9 cellular contexts compared by ENCODE assay signal in genomic region chr1:68232354-68233148, GRCh38. TPM values are rescaled to one million over a fixed set of nuclear protein-coding genes. Genes with fewer than 3 reads are reported as not detected.
DNase-seq lines count a peak whose midpoint lies in the region; ATAC-seq, FAIRE-seq and TF ChIP-seq lines count a peak whose summit lies in the region.
"Had no signal": no experiment of that assay in that cellular context is flagged by ENCODE, and none has a peak within 500 bp of the region (broad histone marks: within the 10 kb centered on the region; RNA-seq: fewer than 3 reads in every experiment).

TSS of gene WLS (minus strand) at chr1:68232523. CDS start at chr1:68232299, 224 bp downstream.

- H2AFZ ChIP-seq in PC-3 (ENCODE audit: low read length): peak within 1 kb of the TSS; percentile 91

- POLR2A ChIA-PET in PC-3 (lab: Charles Lee; ENCODE audit: unreplicated experiment): interaction anchor here (0.6 to 0.7 kb wide), 3 partner anchors 53 to 145 kb away, joined by 4 to 8 read pairs (median 4); no protein-coding TSS in a partner anchor

- no peaks in the 10 kb centered on the region for H3K27me3 ChIP-seq in HAP-1 (ENCODE audit: low read depth)
- no peaks in the 10 kb centered on the region for H3K27me3 ChIP-seq in PC-3 (ENCODE audit: low read length)
- H3K27me3 ChIP-seq in right lobe of liver: no peaks in the 10 kb centered on the region
- peaks cover 0 to 5% (median 0%) of the 10 kb centered on the region in 3 donors for H3K27me3 ChIP-seq in stomach

- 6% methylated on average over 33 of the region's 41 CpGs for WGBS in right lobe of liver (ENCODE audit: insufficient coverage, low coverage, low lambda C conversion rate, missing lambda C conversion rate)
- 1 to 2% (median 1%) methylated on average over 37 to 41 of the region's 41 CpGs for WGBS in stomach, 5 donors

- FAIRE-seq in A204.1 (lab: Jason Lieb, UNC): peak; percentile 21
- FAIRE-seq: GM12878 had no signal

- no peaks in the 10 kb centered on the region for H3K36me3 ChIP-seq in HAP-1 (replicated peaks)
- H3K36me3 ChIP-seq in PC-3 (ENCODE audit: low read depth, low read length): no peaks in the 10 kb centered on the region
- no peaks in the 10 kb centered on the region for H3K36me3 ChIP-seq in right lobe of liver
- no peaks in the 10 kb centered on the region for H3K36me3 ChIP-seq in stomach

- H3K27ac ChIP-seq in PC-3 (ENCODE audit: low read length): no peak within 1 kb of the TSS
- H3K27ac ChIP-seq in right lobe of liver: peak within 1 kb of the TSS; percentile 35 to 62 (median 55)
- H3K27ac ChIP-seq in stomach: peak within 1 kb of the TSS; percentile 88 to 92 (median 91)

- H3K4me3 ChIP-seq in HAP-1 (peak within 1 kb of the TSS; percentile 71), PC-3 (ENCODE audit: low read length) (peak within 1 kb of the TSS; percentile 93), right lobe of liver (peak within 1 kb of the TSS; percentile 51 to 67 (median 60)), stomach (peak within 1 kb of the TSS; percentile 69 to 76 (median 75))
- H3K4me3 ChIP-seq: GM12878 had no signal

- no peaks in the 10 kb centered on the region for H3K9me2 ChIP-seq in PC-3 (replicated peaks; ENCODE audit: low read length)

- H3K4me1 ChIP-seq in HAP-1 (peaks cover 39% of the 10 kb centered on the region), PC-3 (ENCODE audit: insufficient read depth, low read length) (peaks cover 25% of the 10 kb centered on the region; the same call in 1 of the 2 replicates), right lobe of liver (peaks cover 0 to 11% (median 0%) of the 10 kb centered on the region in 4 donors), stomach (peaks cover 0 to 36% (median 30%) of the 10 kb centered on the region in 4 donors)

- no peaks in the 10 kb centered on the region for H3K9me3 ChIP-seq in HAP-1
- no peaks in the 10 kb centered on the region for H3K9me3 ChIP-seq in PC-3 (ENCODE audit: low read length)
- H3K9me3 ChIP-seq in right lobe of liver: no peaks in the 10 kb centered on the region
- no peaks in the 10 kb centered on the region for H3K9me3 ChIP-seq in stomach

- no peak for TF ChIP-seq EP300 in stomach (IDR thresholded peaks at IDR 0.05)

- no TSS peak for BruUV-seq in PC-3 (replicated peaks; lab: Mats Ljungman, UMichigan)

- ATAC-seq in PC-3: peak; percentile 75
- ATAC-seq in right lobe of liver: peak; percentile 81 to 89 (median 88)
- no peak for ATAC-seq in GM21381 (IDR thresholded peaks at IDR 0.05; ENCODE audit: unreplicated experiment)
- ATAC-seq: GM12878 had no signal

- intact Hi-C loops in PC-3 (cut with micrococcal nuclease): loop anchor here (1.0 to 5.0 kb wide), 4 partner anchors 34 to 112 kb away; no protein-coding TSS in a partner anchor
- intact Hi-C loops in right lobe of liver (cut with DNase I): no loop called here
- intact Hi-C loops in stomach (cut with DNase I; ENCODE audit: low total_unique reads): loop anchor here (10.0 kb wide), 2 partner anchors 68 to 108 kb away; no protein-coding TSS in a partner anchor

- peak within 1 kb of the TSS; percentile 81 for H3K9ac ChIP-seq in PC-3 (ENCODE audit: low read length)

- no peaks in the 10 kb centered on the region for H4K20me1 ChIP-seq in PC-3 (ENCODE audit: low read length)

- TF ChIP-seq CTCF in PC-3 (conservative IDR thresholded peaks at IDR 0.05; ENCODE audit: low read depth, low read length): no peak
- TF ChIP-seq CTCF in right lobe of liver (IDR thresholded peaks at IDR 0.05): no peak
- TF ChIP-seq CTCF in stomach (IDR thresholded peaks at IDR 0.05): no peak

- CTCF ChIA-PET in PC-3 (lab: Charles Lee): interaction anchor here (1.1 kb wide), 1 partner anchor 112 kb away, joined by 3 read pairs; no protein-coding TSS in a partner anchor

- H3K79me2 ChIP-seq in PC-3 (ENCODE audit: low read length): peaks cover 21% of the 10 kb centered on the region

- no peaks in the 10 kb centered on the region for H3F3A ChIP-seq in PC-3 (ENCODE audit: low read length, unreplicated experiment)

- H3K4me2 ChIP-seq in PC-3 (ENCODE audit: low read length): peak within 1 kb of the TSS; percentile 100

- TF ChIP-seq POLR2A in right lobe of liver (IDR thresholded peaks at IDR 0.05): peak; percentile 63
- TF ChIP-seq POLR2A in stomach (IDR thresholded peaks at IDR 0.05): peak in 2 of 4 donors; percentile 41 to 66

- DNase-seq in HAP-1 (ENCODE audit: low spot score in 2 of 2) (peak; percentile 85 to 90), PC-3 (peak; percentile 66), ecto neural progenitor cell (ENCODE audit: low spot score) (peak; percentile 91), right lobe of liver (peak; percentile 77 to 86 (median 84)), stomach (peak; percentile 83), KG1 (lab: John Stamatoyannopoulos, UW) (no peak)

- in situ Hi-C loops in HAP-1 (cut with MboI; ENCODE audit: low sequenced_read_pairs): no loop called here

RNA-seq across cellular contexts. Expression of gene WLS, which starts in this region (rescaled TPM):
- total RNA-seq in PC-3 (2014; rRNA removed) (15.3 and 19.1 TPM in 2 replicates), right lobe of liver (10 to 100 TPM in 5 of 6 experiments, 1 to 10 TPM in 1; 9.3 to 36.0 (median 25.8) TPM), stomach (100 to 1,000 TPM in 2 of 5 donors, 10 to 100 TPM in 3; 56.2 to 194 (median 92.2) TPM)
- 10 to 100 TPM; 17.9 to 50.8 (median 37.9) TPM for polyA plus RNA-seq in stomach

Comparison
In these comparisons a context has a peak if more than half of its experiments do, and no peak if none do; other contexts are left out.
1. intact Hi-C loops: an anchor here in PC-3 (1.0 to 5.0 kb wide) and stomach (10.0 kb wide); none called in right lobe of liver.